ENCODE assay signal across 16 cellular contexts in genomic region chr11:60282291-60282690, GRCh38. TPM values are rescaled to one million over a fixed set of nuclear protein-coding genes. Genes with fewer than 3 reads are reported as not detected.
"Had no signal": no experiment of that assay in that cellular context is flagged by ENCODE, and none has a peak within 500 bp of the region (broad histone marks: within the 10 kb centered on the region; RNA-seq: fewer than 3 reads in every experiment).

No MANE protein-coding gene starts in this region.

- DNase-seq: activated CD4-positive, alpha-beta T cell treated with anti-CD3 and anti-CD28 coated beads, Interleukin-2, amount 50 U/mL, for 48 hours; activated effector memory CD4-positive, alpha-beta T cell treated with Interleukin-2 at 50 U/mL for 16 hours; activated T-cell treated with anti-CD3 and anti-CD28 coated beads, Interleukin-2, amount 50 U/mL, for 24 hours; amniotic stem cell; central memory CD4-positive, alpha-beta T cell; colonic mucosa; effector memory CD4-positive, alpha-beta T cell; foreskin keratinocyte; naive B cell; ovary; stimulated activated naive CD8-positive, alpha-beta T cell treated with anti-CD3 and anti-CD28 coated beads, Interleukin-15, Interleukin-2, amounts not matched to agents 100 U/mL and 50 U/mL, for 24 hours; testis; WERI-Rb-1 had no signal

- ATAC-seq: foreskin keratinocyte; stimulated activated naive CD8-positive, alpha-beta T cell treated with anti-CD3 and anti-CD28 coated beads, Interleukin-15, Interleukin-2, amounts not matched to agents 100 U/mL and 50 U/mL, for 24 hours had no signal

- H3K27ac ChIP-seq: colonic mucosa, foreskin keratinocyte, ovary, testis, WERI-Rb-1 had no signal

- H3K4me1 ChIP-seq: colonic mucosa, foreskin keratinocyte, testis had no signal

- H3K36me3 ChIP-seq: colonic mucosa, ovary, WERI-Rb-1 had no signal

- H3K27me3 ChIP-seq: colonic mucosa, foreskin keratinocyte, ovary, testis had no signal

- H3K4me3 ChIP-seq: colonic mucosa, ovary, skin epidermis, testis had no signal

- H3K9me3 ChIP-seq: colonic mucosa, ovary, testis had no signal

RNA-seq across cellular contexts. Expression of gene MS4A4A, which starts 1.8 kb away (rescaled TPM):
- total RNA-seq: foreskin keratinocyte, kidney epithelial cell had no signal
- polyA plus RNA-seq: foreskin keratinocyte had no signal

RNA-seq across cellular contexts. Expression of gene MS4A4E, which starts 39.4 kb away (rescaled TPM):
- total RNA-seq: foreskin keratinocyte, kidney epithelial cell had no signal
- polyA plus RNA-seq: foreskin keratinocyte had no signal

RNA-seq across cellular contexts. Expression of gene MS4A6E, which starts 44.8 kb away (rescaled TPM):
- total RNA-seq: colonic mucosa, foreskin keratinocyte, kidney epithelial cell, lower leg skin had no signal
- polyA plus RNA-seq: foreskin keratinocyte, ovary had no signal
